ENCODE assay signal across 15 cellular contexts in the genomic region with DNA sequence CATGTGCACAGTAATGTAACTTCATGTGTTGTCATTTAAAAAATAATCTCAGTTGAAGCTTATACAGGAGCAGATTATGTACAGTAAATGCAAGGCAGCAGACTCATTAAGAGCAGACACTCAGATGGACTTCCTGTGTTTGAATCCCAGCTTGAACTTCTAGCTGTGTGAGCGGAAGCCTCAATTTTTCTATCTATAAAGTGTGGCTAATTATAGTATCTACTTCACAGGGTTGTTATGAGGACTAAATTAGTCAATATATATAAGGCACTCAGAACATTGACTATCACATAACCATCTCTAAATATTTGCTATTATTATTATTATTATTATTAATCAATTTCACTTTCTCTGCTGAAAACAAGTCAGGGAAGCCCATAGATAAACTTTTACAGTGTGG.
A peak's percentile ranks its signal among the peaks of the same experiment; 100 is the strongest.
DNase-seq lines count a peak whose midpoint lies in the region; ATAC-seq and TF ChIP-seq lines count a peak whose summit lies in the region.
"Had no signal": no experiment of that assay in that cellular context is flagged by ENCODE, and none has a peak within 500 bp of the region (broad histone marks: within the 10 kb centered on the region; RNA-seq: fewer than 3 reads in every experiment).

No MANE protein-coding gene starts in this region.

- no peak for TF ChIP-seq EP300 in transverse colon (IDR thresholded peaks at IDR 0.05; ENCODE audit: low read depth)

- peak overlapping the region in 1 of 12 donors; percentile 18 for H3K27ac ChIP-seq in heart left ventricle
- peak overlapping the region; percentile 9 for H3K27ac ChIP-seq in left ventricle myocardium inferior (replicated peaks)
- no peak overlapping the region for H3K27ac ChIP-seq in transverse colon

- no peaks in the 10 kb centered on the region for H3K27me3 Mint-ChIP-seq in WTC11 (ENCODE audit: low read depth)
- H3K27me3 Mint-ChIP-seq: CD4-positive, alpha-beta memory T cell had no signal

- no peak overlapping the region for H3K4me3 Mint-ChIP-seq in WTC11
- H3K4me3 Mint-ChIP-seq: CD4-positive, alpha-beta memory T cell; HFFc6 had no signal

- no peaks in the 10 kb centered on the region for H3K36me3 Mint-ChIP-seq in WTC11
- H3K36me3 Mint-ChIP-seq: CD4-positive, alpha-beta memory T cell had no signal

- DNase-seq in heart left ventricle = no peak
- no peak for DNase-seq in left cardiac atrium
- no peak for DNase-seq in WTC11 (ENCODE audit: low spot score)
- DNase-seq in left ventricle myocardium inferior = no peak
- DNase-seq in transverse colon = no peak
- DNase-seq in DMS53 treated with DMSO at 0.1 percent for 48 hours (lab: John Stamatoyannopoulos, UW; ENCODE audit: unreplicated experiment) = no peak
- DNase-seq: C1 segment of cervical spinal cord; Calu3; CD4-positive, alpha-beta memory T cell; COR-L47; DMS53; DND-41; GOT3; HFFc6 had no signal

- no peak overlapping the region for H3K27ac Mint-ChIP-seq in WTC11
- H3K27ac Mint-ChIP-seq: CD4-positive, alpha-beta memory T cell; HFFc6 had no signal

- H3K4me1 ChIP-seq in heart left ventricle (peaks cover 0 to 47% (median 6%) of the 10 kb centered on the region in 12 donors), left ventricle myocardium inferior (peaks cover 75% of the 10 kb centered on the region), transverse colon (no peaks in the 10 kb centered on the region)

- CTCF ChIA-PET in WTC11 (lab: Charles Lee) = no interaction called here

- H3K9me3 ChIP-seq in heart left ventricle (no peaks in the 10 kb centered on the region), left ventricle myocardium inferior (replicated peaks) (no peaks in the 10 kb centered on the region), transverse colon (no peaks in the 10 kb centered on the region)
- H3K9me3 ChIP-seq: HAP-1 had no signal

- H3K36me3 ChIP-seq in heart left ventricle (peaks cover 0 to 41% (median 0%) of the 10 kb centered on the region in 9 donors), left ventricle myocardium inferior (no peaks in the 10 kb centered on the region), transverse colon (no peaks in the 10 kb centered on the region)
- H3K36me3 ChIP-seq: HAP-1 had no signal

- H3K4me1 Mint-ChIP-seq in WTC11 = peaks cover 22% of the 10 kb centered on the region
- H3K4me1 Mint-ChIP-seq: CD4-positive, alpha-beta memory T cell had no signal

- no peaks in the 10 kb centered on the region for H3K9me3 Mint-ChIP-seq in WTC11
- H3K9me3 Mint-ChIP-seq: CD4-positive, alpha-beta memory T cell had no signal

- intact Hi-C loops in heart left ventricle (cut with DNase I) (no loop called here), left cardiac atrium (cut with DNase I) (no loop called here), left ventricle myocardium inferior (cut with micrococcal nuclease) (no loop called here), transverse colon (cut with DNase I; ENCODE audit: low total_unique reads) (no loop called here)

- no peak overlapping the region for H3K4me3 ChIP-seq in heart left ventricle
- no peak overlapping the region for H3K4me3 ChIP-seq in left ventricle myocardium inferior
- H3K4me3 ChIP-seq in transverse colon = no peak overlapping the region
- H3K4me3 ChIP-seq: HAP-1 had no signal

- POLR2A ChIA-PET in WTC11 (lab: Charles Lee) = no interaction called here

- no peak for TF ChIP-seq POLR2A in heart left ventricle (IDR thresholded peaks at IDR 0.05)
- TF ChIP-seq POLR2A in transverse colon (IDR thresholded peaks at IDR 0.05) = no peak

- no peaks in the 10 kb centered on the region for H3K27me3 ChIP-seq in heart left ventricle
- H3K27me3 ChIP-seq in left ventricle myocardium inferior (ENCODE audit: low read depth) = no peaks in the 10 kb centered on the region
- no peaks in the 10 kb centered on the region for H3K27me3 ChIP-seq in transverse colon

- 33 to 50% (median 44%) methylated on average over 1 of the region's 1 CpG for WGBS in heart left ventricle, 4 donors
- whole genome bisulfite sequencing in transverse colon (ENCODE audit: low coverage in 1 of 2), 2 donors = 83 to 100% methylated on average over 1 of the region's 1 CpG

- in situ Hi-C loops in transverse colon (cut with MboI; ENCODE audit: low pct_ligation_motif_present in 1 of 4, low pct_unique_long_range_greater_than_20kb in 1 of 4, low sequenced_read_pairs in 3 of 4) = no loop called here

- TF ChIP-seq CTCF in heart left ventricle (IDR thresholded peaks at IDR 0.05) (no peak), WTC11 (IDR thresholded peaks at IDR 0.05) (no peak), left ventricle myocardium inferior (IDR thresholded peaks at IDR 0.05; ENCODE audit: borderline replicate concordance) (no peak), transverse colon (IDR thresholded peaks at IDR 0.05) (no peak)

- ATAC-seq in heart left ventricle = peak in 3 of 4 donors; percentile 33 to 51 (median 40)
- ATAC-seq in left cardiac atrium = no peak
- no peak for ATAC-seq in WTC11

TF ChIP-seq in WTC11, 78 proteins besides CTCF, POLR2A, EP300 and RAD21:
- TF ChIP-seq ESRRA (CRISPR knock-in tag; IDR thresholded peaks at IDR 0.05; ENCODE audit: borderline replicate concordance) (no peak), HMGA2 (CRISPR knock-in tag; IDR thresholded peaks at IDR 0.05) (0 out of 2 replicates have a peak, but pooled peaks have one; percentile 20)

Comparison
In these comparisons a context has a peak if more than half of its experiments do, and no peak if none do; other contexts are left out.
1. ATAC-seq: peak in heart left ventricle (3 of 4); none in left cardiac atrium (0 of 2) and WTC11 (single experiment).